1 cellular context compared by ENCODE assay signal in the genomic region with DNA sequence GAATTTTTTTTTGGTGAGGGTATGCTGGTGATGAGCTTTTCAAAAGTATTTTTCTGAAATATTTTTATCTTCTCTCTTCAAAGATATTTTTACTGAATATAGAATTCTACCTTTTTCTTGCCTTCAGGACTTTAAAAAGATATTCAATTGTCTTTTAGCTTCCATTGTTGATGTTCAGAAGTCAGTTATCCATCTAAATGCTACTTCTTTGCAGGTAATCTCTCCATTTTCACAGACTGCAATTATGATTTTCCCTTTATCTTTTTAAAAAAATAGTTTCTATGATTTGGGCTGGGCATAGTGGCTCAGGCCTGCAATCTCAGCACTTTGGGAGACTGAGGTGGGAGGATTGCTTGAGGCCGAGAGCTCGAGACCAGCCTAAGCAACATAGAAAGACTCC.
TF ChIP-seq lines count a peak whose summit lies in the region.

No MANE protein-coding gene starts in this region.

TF ChIP-seq in SK-N-SH, 30 proteins besides CTCF, POLR2A, EP300 and RAD21 (continued from another document):
- TF ChIP-seq, protein P1, sequence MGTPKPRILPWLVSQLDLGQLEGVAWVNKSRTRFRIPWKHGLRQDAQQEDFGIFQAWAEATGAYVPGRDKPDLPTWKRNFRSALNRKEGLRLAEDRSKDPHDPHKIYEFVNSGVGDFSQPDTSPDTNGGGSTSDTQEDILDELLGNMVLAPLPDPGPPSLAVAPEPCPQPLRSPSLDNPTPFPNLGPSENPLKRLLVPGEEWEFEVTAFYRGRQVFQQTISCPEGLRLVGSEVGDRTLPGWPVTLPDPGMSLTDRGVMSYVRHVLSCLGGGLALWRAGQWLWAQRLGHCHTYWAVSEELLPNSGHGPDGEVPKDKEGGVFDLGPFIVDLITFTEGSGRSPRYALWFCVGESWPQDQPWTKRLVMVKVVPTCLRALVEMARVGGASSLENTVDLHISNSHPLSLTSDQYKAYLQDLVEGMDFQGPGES (IDR thresholded peaks at IDR 0.05; ENCODE audit: low read depth, low read length), result no peak
- TF ChIP-seq, protein P2, sequence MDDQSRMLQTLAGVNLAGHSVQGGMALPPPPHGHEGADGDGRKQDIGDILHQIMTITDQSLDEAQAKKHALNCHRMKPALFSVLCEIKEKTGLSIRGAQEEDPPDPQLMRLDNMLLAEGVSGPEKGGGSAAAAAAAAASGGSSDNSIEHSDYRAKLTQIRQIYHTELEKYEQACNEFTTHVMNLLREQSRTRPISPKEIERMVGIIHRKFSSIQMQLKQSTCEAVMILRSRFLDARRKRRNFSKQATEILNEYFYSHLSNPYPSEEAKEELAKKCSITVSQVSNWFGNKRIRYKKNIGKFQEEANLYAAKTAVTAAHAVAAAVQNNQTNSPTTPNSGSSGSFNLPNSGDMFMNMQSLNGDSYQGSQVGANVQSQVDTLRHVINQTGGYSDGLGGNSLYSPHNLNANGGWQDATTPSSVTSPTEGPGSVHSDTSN (IDR thresholded peaks at IDR 0.05), result no peak
- TF ChIP-seq CHD2 (IDR thresholded peaks at IDR 0.05; ENCODE audit: low read length, partially characterized antibody), result no peak
- no peak for TF ChIP-seq TEAD4 (IDR thresholded peaks at IDR 0.05; ENCODE audit: borderline replicate concordance, insufficient read depth)
- TF ChIP-seq JUND (IDR thresholded peaks at IDR 0.05), result no peak
- TF ChIP-seq POLR2AphosphoS5 (IDR thresholded peaks at IDR 0.05; ENCODE audit: low read depth, low read length), result no peak
